Comparison of ENCODE assay signal across 1 cellular context in genomic region chr18:58638446-58638845, GRCh38.
TF ChIP-seq lines count a peak whose summit lies in the region.

No MANE protein-coding gene starts in this region.

TF ChIP-seq in GM12878, 131 proteins besides CTCF, POLR2A, EP300 and RAD21 (continued from another document):
- TF ChIP-seq MTA2 (IDR thresholded peaks at IDR 0.05; ENCODE audit: low read depth), result peak; percentile 48; the same call in 1 of the 2 replicates
- peak; percentile 51 to 56; a peak in 2 of 4 replicates for TF ChIP-seq IKZF2 (IDR thresholded peaks at IDR 0.05)
- TF ChIP-seq RUNX3 (IDR thresholded peaks at IDR 0.05; ENCODE audit: low read length), result peak; percentile 60
- peak; percentile 55; the same call in 1 of the 2 replicates for TF ChIP-seq ZNF24 (IDR thresholded peaks at IDR 0.05)
- peak; percentile 92 for TF ChIP-seq SPI1 (IDR thresholded peaks at IDR 0.05; ENCODE audit: borderline replicate concordance, insufficient read depth, low read depth, low read length)
- TF ChIP-seq IKZF1 (conservative IDR thresholded peaks at IDR 0.05), result peak; percentile 35; the same call in 1 of the 2 replicates
TF ChIP-seq in GM12878: peak in this region for 7.
